Comparison of ENCODE assay signal across 7 cellular contexts in the genomic region with DNA sequence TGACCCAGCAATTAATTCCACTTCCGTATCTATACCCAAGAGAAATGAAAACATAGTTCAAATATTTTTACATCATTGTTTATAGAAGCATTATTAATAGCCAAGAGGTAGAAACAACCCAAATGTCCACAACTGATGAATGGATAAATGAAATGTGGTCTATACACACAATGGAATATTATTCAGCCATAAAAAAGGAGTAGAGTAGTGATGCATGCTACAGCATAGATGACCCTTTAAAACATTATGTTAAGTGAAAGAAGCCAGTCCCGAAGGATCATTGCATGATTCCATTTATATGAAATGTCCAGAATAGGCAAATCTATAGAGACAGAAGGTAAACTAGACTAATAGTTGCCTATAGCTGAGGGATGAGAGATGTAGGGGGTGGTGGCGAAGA.
"Had no signal": no experiment of that assay in that cellular context is flagged by ENCODE, and none has a peak within 500 bp of the region (broad histone marks: within the 10 kb centered on the region; RNA-seq: fewer than 3 reads in every experiment).

No MANE protein-coding gene starts in this region.

- H3K27ac ChIP-seq: HL-60, KMS-11 had no signal

- ATAC-seq: HepG2 had no signal

- H3K9ac ChIP-seq: KMS-11 had no signal

- DNase-seq: IMR-90, Karpas-422, KBM-7, KG1 had no signal

- H3K4me2 ChIP-seq: KMS-11 had no signal

- FAIRE-seq: HepG2 had no signal
